ENCODE assay signal across 8 cellular contexts in genomic region chr11:74748211-74749126, GRCh38. TPM values are rescaled to one million over a fixed set of nuclear protein-coding genes. Genes with fewer than 3 reads are reported as not detected.
DNase-seq lines count a peak whose midpoint lies in the region; ATAC-seq, FAIRE-seq and TF ChIP-seq lines count a peak whose summit lies in the region.

Gene RNF169, plus strand, starts transcription at chr11:74748849. Its CDS starts 32 bp downstream, at chr11:74748881.

- peak within 1 kb of the TSS; percentile 76 to 79 (median 78) for H3K4me3 ChIP-seq in keratinocyte (ENCODE audit: control insufficient read depth in 2 of 3, extremely low read depth in 1 of 3, insufficient read depth in 2 of 3, low read depth in 1 of 3, low read length in 3 of 3)

- no peaks in the 10 kb centered on the region for H3K9me1 ChIP-seq in keratinocyte (ENCODE audit: control insufficient read depth, extremely low read depth, insufficient read depth, low read length)

- H3K9ac ChIP-seq in keratinocyte (ENCODE audit: control insufficient read depth, extremely low read depth, insufficient read depth, low read length), result peak within 1 kb of the TSS; percentile 92

- peak within 1 kb of the TSS; percentile 92 for H2AFZ ChIP-seq in keratinocyte (ENCODE audit: control insufficient read depth, low read length)

- H3K4me2 ChIP-seq in keratinocyte (ENCODE audit: control insufficient read depth, extremely low read depth, insufficient read depth, low read depth, low read length), result peak within 1 kb of the TSS; percentile 95

- TF ChIP-seq CTCF in AG09319 (IDR thresholded peaks at IDR 0.05; ENCODE audit: low read depth, low read length), result no peak
- no peak for TF ChIP-seq CTCF in keratinocyte (optimal IDR thresholded peaks at IDR 0.05 in 1 of 3, IDR thresholded peaks at IDR 0.05 in 1 of 3, conservative IDR thresholded peaks at IDR 0.05 in 1 of 3; ENCODE audit: extremely low read depth in 1 of 3, insufficient read depth in 2 of 3, low read length in 3 of 3)

- peaks cover 43% of the 10 kb centered on the region for H3K79me2 ChIP-seq in keratinocyte (ENCODE audit: control insufficient read depth, insufficient read depth, low read length)

- no peaks in the 10 kb centered on the region for H3K36me3 ChIP-seq in keratinocyte (ENCODE audit: control insufficient read depth in 2 of 2, extremely low read depth in 1 of 2, insufficient read depth in 2 of 2, low read length in 2 of 2)

- peaks cover 18% of the 10 kb centered on the region for H3K4me1 ChIP-seq in keratinocyte (ENCODE audit: control insufficient read depth, extremely low read depth, insufficient read depth, low read length)

- no peaks in the 10 kb centered on the region for H3K27me3 ChIP-seq in keratinocyte (ENCODE audit: control insufficient read depth, extremely low read depth, insufficient read depth, low read length)

- peak; percentile 97 for ATAC-seq in GM19035 (IDR thresholded peaks at IDR 0.05; ENCODE audit: unreplicated experiment)
- peak; percentile 98 for ATAC-seq in HG03354 (IDR thresholded peaks at IDR 0.05; ENCODE audit: poor library complexity, severe bottlenecking, unreplicated experiment)
- peak; percentile 99 for ATAC-seq in activated CD4-positive, CD25-positive, alpha-beta regulatory T cell treated with anti-CD3 and anti-CD28 coated beads, Interleukin-2, amount 50 U/mL, for 24 hours

- dilution Hi-C loops in keratinocyte (cut with MboI; ENCODE audit: extremely low pct_ligation_motif_present, low sequenced_read_pairs), result no loop called here

- no peaks in the 10 kb centered on the region for H4K20me1 ChIP-seq in keratinocyte (ENCODE audit: control insufficient read depth, extremely low read depth, insufficient read depth, low read length)

- no peaks in the 10 kb centered on the region for H3K9me3 ChIP-seq in keratinocyte (ENCODE audit: control insufficient read depth, low read depth, low read length)

- no peak for FAIRE-seq in keratinocyte (lab: Jason Lieb, UNC)

- H3K27ac ChIP-seq in keratinocyte (ENCODE audit: control insufficient read depth, insufficient read depth, low read length), result peak within 1 kb of the TSS; percentile 85

- DNase-seq in AG09319 (ENCODE audit: extremely low read depth, low read depth), result peak; percentile 87
- DNase-seq in NCI-H446 treated with DMSO at 0.1 percent for 48 hours (lab: John Stamatoyannopoulos, UW), result peak; percentile 96
- DNase-seq in cerebellar cortex (ENCODE audit: low spot score), result peak; percentile 99
- peak; percentile 71 for DNase-seq in keratinocyte (ENCODE audit: low read depth, low spot score)
- DNase-seq in stimulated activated CD4-positive, alpha-beta T cell treated with anti-CD3 and anti-CD28 coated beads, Interleukin-15, amount 100 ng/mL, for 1 hour (ENCODE audit: low read depth in 1 of 2, low spot score in 1 of 2), result peak; percentile 76 to 78

RNA-seq across cellular contexts. Expression of gene RNF169, which starts in this region (rescaled TPM):
- 6.2 to 9.2 TPM (median 8.9 TPM) in 3 replicates for polyA plus RNA-seq in keratinocyte
- polyA plus RNA-seq in keratinocyte (2011; ENCODE audit: low read depth), result 2.3 TPM
- polyA plus RNA-seq in keratinocyte (2011; cell fraction: cytosol; rRNA removed), result 3.3 and 5.4 TPM in 2 replicates
- polyA plus RNA-seq in keratinocyte (2011; cell fraction: nucleus; rRNA removed), result 9.4 and 10.9 TPM in 2 replicates
- 3.5 and 6.3 TPM in 2 replicates for polyA plus RNA-seq in keratinocyte (2012; ENCODE audit: low replicate concordance)
- polyA minus RNA-seq in keratinocyte, result 7.4 to 29.1 TPM (median 21.0 TPM) in 3 replicates
- 10.0 TPM for polyA minus RNA-seq in keratinocyte (2011; cell fraction: cytosol; rRNA and poly(A)+ RNA removed)
- polyA minus RNA-seq in keratinocyte (2011; cell fraction: nucleus; rRNA and poly(A)+ RNA removed), result 19.2 and 36.7 TPM in 2 replicates

Comparison
In these comparisons a context has a peak if more than half of its experiments do, and no peak if none do; other contexts are left out.
1. Peak in every context shown above with its lines: DNase-seq, ATAC-seq, H3K4me3 ChIP-seq and H3K27ac ChIP-seq.